25 cellular contexts compared by ENCODE assay signal in genomic region chrX:30689116-30689515, GRCh38. TPM values are rescaled to one million over a fixed set of nuclear protein-coding genes. Genes with fewer than 3 reads are reported as not detected.
DNase-seq lines count a peak whose midpoint lies in the region; ATAC-seq and TF ChIP-seq lines count a peak whose summit lies in the region.
"Had no signal": no experiment of that assay in that cellular context is flagged by ENCODE, and none has a peak within 500 bp of the region (broad histone marks: within the 10 kb centered on the region; RNA-seq: fewer than 3 reads in every experiment).

No MANE protein-coding gene starts in this region.

- no peak overlapping the region for H2BK120ac ChIP-seq in H9 (ENCODE audit: low read depth, low read length, poor library complexity, severe bottlenecking)

- intact Hi-C loops in right lobe of liver (cut with DNase I) = no loop called here
- intact Hi-C loops in activated CD4-positive, alpha-beta memory T cell treated with anti-CD3 and anti-CD28 coated beads for 36 hours (cut with micrococcal nuclease) = no loop called here

- peaks cover 5% of the 10 kb centered on the region; the same call in 1 of the 2 replicates for H3K4me1 ChIP-seq in H9 (ENCODE audit: insufficient read depth, low read length)
- peaks cover 14% of the 10 kb centered on the region for H3K4me1 ChIP-seq in MM.1S (ENCODE audit: low read length)
- peaks cover 0 to 13% (median 2%) of the 10 kb centered on the region in 4 donors for H3K4me1 ChIP-seq in right lobe of liver
- H3K4me1 ChIP-seq: BLaER1 treated with 17β-estradiol and CSF1 and Interleukin-3, amounts not matched to agents 10 nM and 100 nM had no signal

- in situ Hi-C loops in ACHN (cut with HindIII; ENCODE audit: low pct_ligation_motif_present, low pct_unique_long_range_greater_than_20kb, low sequenced_read_pairs) = no loop called here

- no peak overlapping the region for H4K91ac ChIP-seq in H9 (ENCODE audit: insufficient read length, low read depth, low read length)

- H3K79me1 ChIP-seq in H9 (ENCODE audit: insufficient read depth, low read depth, low read length, poor library complexity, severe bottlenecking) = no peaks in the 10 kb centered on the region

- no peak overlapping the region for H2BK12ac ChIP-seq in H9 (ENCODE audit: insufficient read length, low read depth, low read length)

- no peak overlapping the region for H2BK15ac ChIP-seq in H9 (ENCODE audit: low read depth, low read length)

- H2BK5ac ChIP-seq in H9 (ENCODE audit: insufficient read length, low read length) = no peak overlapping the region

- H3K23ac ChIP-seq in H9 (ENCODE audit: insufficient read length, low read depth, low read length) = no peak overlapping the region

- H3K4me3 ChIP-seq in MM.1S (ENCODE audit: low read length) (no peak overlapping the region), right lobe of liver (no peak overlapping the region)
- H3K4me3 ChIP-seq: BLaER1 treated with 17β-estradiol and CSF1 and Interleukin-3, amounts not matched to agents 10 nM and 100 nM; GM12878 had no signal

- H3K36me3 ChIP-seq in MM.1S (replicated peaks; ENCODE audit: insufficient read depth, low read length) (no peaks in the 10 kb centered on the region), right lobe of liver (no peaks in the 10 kb centered on the region)

- H3K56ac ChIP-seq in H9 (ENCODE audit: insufficient read length, low read depth, low read length) = no peak overlapping the region

- ATAC-seq in left lobe of liver (peak; percentile 48), right lobe of liver (peak in 3 of 4 donors; percentile 19 to 53 (median 52))
- ATAC-seq: GM12878 had no signal

- H3K18ac ChIP-seq in H9 (ENCODE audit: insufficient read length, low read depth, low read length) = no peak overlapping the region

- H3K4me3 Mint-ChIP-seq in H9 = no peak overlapping the region
- H3K4me3 Mint-ChIP-seq in activated CD4-positive, alpha-beta memory T cell treated with anti-CD3 and anti-CD28 coated beads for 36 hours = no peak overlapping the region
- H3K4me3 Mint-ChIP-seq: B cell; CD14-positive monocyte; CD4-positive, alpha-beta memory T cell; CD4-positive, CD25-positive, alpha-beta regulatory T cell; CD8-positive, alpha-beta memory T cell had no signal

- H3K9me2 ChIP-seq in MM.1S (replicated peaks; ENCODE audit: insufficient read depth, low read length) = no peaks in the 10 kb centered on the region

- H3K27me3 ChIP-seq in H9 (ENCODE audit: insufficient read depth, low read length) (no peaks in the 10 kb centered on the region), MM.1S (replicated peaks; ENCODE audit: insufficient read depth, low read length) (no peaks in the 10 kb centered on the region), right lobe of liver (no peaks in the 10 kb centered on the region)
- H3K27me3 ChIP-seq: BLaER1 treated with 17β-estradiol and CSF1 and Interleukin-3, amounts not matched to agents 10 nM and 100 nM had no signal

- no peaks in the 10 kb centered on the region for H3K23me2 ChIP-seq in H9 (ENCODE audit: insufficient read length, low read depth, low read length, poor library complexity, severe bottlenecking)

- H3F3A ChIP-seq in MM.1S (ENCODE audit: insufficient read depth, low read length) = no peaks in the 10 kb centered on the region

- peaks cover 1 to 4% (median 3%) of the 10 kb centered on the region in 3 experiments; a peak in 5 of 7 replicates for H3K36me3 Mint-ChIP-seq in H9 (ENCODE audit: insufficient read depth in 1 of 3, low read depth in 3 of 3)
- peaks cover 26% of the 10 kb centered on the region for H3K36me3 Mint-ChIP-seq in activated CD4-positive, alpha-beta memory T cell treated with anti-CD3 and anti-CD28 coated beads for 36 hours

- H3K27ac Mint-ChIP-seq in H9 = peak overlapping the region in 2 of 3 experiments; percentile 67 to 88; a peak in 2 of 7 replicates
- no peak overlapping the region for H3K27ac Mint-ChIP-seq in activated CD4-positive, alpha-beta memory T cell treated with anti-CD3 and anti-CD28 coated beads for 36 hours
- H3K27ac Mint-ChIP-seq: B cell; CD4-positive, CD25-positive, alpha-beta regulatory T cell; CD8-positive, alpha-beta memory T cell had no signal

- no peak overlapping the region for H2AFZ ChIP-seq in H9 (ENCODE audit: low read length)
- H2AFZ ChIP-seq in MM.1S (ENCODE audit: low read length) = no peak overlapping the region

- TF ChIP-seq POLR2A in right lobe of liver (IDR thresholded peaks at IDR 0.05) = peak; percentile 20

- H4K20me1 ChIP-seq in H9 (ENCODE audit: control insufficient read depth, insufficient read depth, insufficient read length) = no peaks in the 10 kb centered on the region
- no peaks in the 10 kb centered on the region for H4K20me1 ChIP-seq in MM.1S (ENCODE audit: insufficient read depth, low read length)

- no peak overlapping the region for H4K5ac ChIP-seq in H9 (ENCODE audit: insufficient read length, low read depth, low read length)

- H3K4ac ChIP-seq in H9 (ENCODE audit: low read depth, low read length) = no peak overlapping the region

- no peak overlapping the region for H2BK20ac ChIP-seq in H9 (ENCODE audit: low read depth, low read length, poor library complexity, severe bottlenecking)

- H3T11ph ChIP-seq in H9 (ENCODE audit: low read length) = no peak overlapping the region

- peaks cover 46 to 49% of the 10 kb centered on the region in 2 experiments for H3K4me1 Mint-ChIP-seq in H9
- H3K4me1 Mint-ChIP-seq in activated CD4-positive, alpha-beta memory T cell treated with anti-CD3 and anti-CD28 coated beads for 36 hours (ENCODE audit: low read depth) = no peaks in the 10 kb centered on the region
- H3K4me1 Mint-ChIP-seq: B cell; CD14-positive monocyte; CD4-positive, alpha-beta memory T cell; CD8-positive, alpha-beta memory T cell had no signal

- no peaks in the 10 kb centered on the region for H3K27me3 Mint-ChIP-seq in H9 (ENCODE audit: low read depth)
- no peaks in the 10 kb centered on the region for H3K27me3 Mint-ChIP-seq in activated CD4-positive, alpha-beta memory T cell treated with anti-CD3 and anti-CD28 coated beads for 36 hours
- H3K27me3 Mint-ChIP-seq: B cell; CD4-positive, alpha-beta memory T cell; CD4-positive, CD25-positive, alpha-beta regulatory T cell had no signal

- H3K9me3 Mint-ChIP-seq in H9 = peaks cover 5 to 51% of the 10 kb centered on the region in 2 experiments; a peak in 4 of 5 replicates
- H3K9me3 Mint-ChIP-seq in activated CD4-positive, alpha-beta memory T cell treated with anti-CD3 and anti-CD28 coated beads for 36 hours = no peaks in the 10 kb centered on the region
- H3K9me3 Mint-ChIP-seq: CD4-positive, alpha-beta memory T cell; CD8-positive, alpha-beta memory T cell had no signal

- no peak overlapping the region for H4K8ac ChIP-seq in H9 (replicated peaks; ENCODE audit: insufficient read length, low read depth, low read length)

- H3K4me2 ChIP-seq in H9 (ENCODE audit: insufficient read depth, insufficient read length, low read length) = no peak overlapping the region
- H3K4me2 ChIP-seq in MM.1S (ENCODE audit: low read depth, low read length) = 0 out of 2 replicates have a peak overlapping the region, but pooled peaks have one; percentile 6
- H3K4me2 ChIP-seq: BLaER1 treated with 17β-estradiol and CSF1 and Interleukin-3, amounts not matched to agents 10 nM and 100 nM had no signal

- no peak overlapping the region for H2AK5ac ChIP-seq in H9 (ENCODE audit: insufficient read length, low read length)

- DNase-seq in H9 (no peak), MM.1S (no peak), left lobe of liver (ENCODE audit: low spot score) (no peak), right lobe of liver (no peak), cortex of kidney (lab: John Stamatoyannopoulos, UW) (no peak), NCI-H446 (lab: John Stamatoyannopoulos, UW) (no peak), ACHN (no peak)
- no peak for DNase-seq in activated CD4-positive, alpha-beta memory T cell treated with anti-CD3 and anti-CD28 coated beads for 36 hours
- DNase-seq: 8988T; AML-193; CD4-positive, alpha-beta memory T cell; CD4-positive, CD25-positive, alpha-beta regulatory T cell; CD8-positive, alpha-beta memory T cell; COR-L47; DMS 273 treated with DMSO at 0.1 percent for 48 hours; DMS153; DMS53; DMS79; DND-41; EL; GDM1 had no signal

- no peak for TF ChIP-seq CTCF in H9 (conservative IDR thresholded peaks at IDR 0.05)
- TF ChIP-seq CTCF in MM.1S (IDR thresholded peaks at IDR 0.05; ENCODE audit: low read length) = no peak
- TF ChIP-seq CTCF in right lobe of liver (IDR thresholded peaks at IDR 0.05) = no peak

- no peak overlapping the region for H3K9ac ChIP-seq in H9 (ENCODE audit: extremely low read depth, insufficient read length, low read length)
- no peak overlapping the region for H3K9ac ChIP-seq in MM.1S (ENCODE audit: low read length)
- H3K9ac ChIP-seq: BLaER1 treated with 17β-estradiol and CSF1 and Interleukin-3, amounts not matched to agents 10 nM and 100 nM had no signal

- H3K14ac ChIP-seq in H9 (ENCODE audit: insufficient read depth, low read length) = no peak overlapping the region

- POLR2A ChIA-PET in activated CD4-positive, alpha-beta memory T cell treated with anti-CD3 and anti-CD28 coated beads for 36 hours (lab: Charles Lee) = no interaction called here

- no peaks in the 10 kb centered on the region for H3K9me3 ChIP-seq in H9 (ENCODE audit: control insufficient read depth, low read depth, low read length)
- no peaks in the 10 kb centered on the region for H3K9me3 ChIP-seq in MM.1S (replicated peaks; ENCODE audit: insufficient read depth, low read length)
- H3K9me3 ChIP-seq in right lobe of liver = no peaks in the 10 kb centered on the region
- H3K9me3 ChIP-seq: BLaER1 treated with 17β-estradiol and CSF1 and Interleukin-3, amounts not matched to agents 10 nM and 100 nM had no signal

- CTCF ChIA-PET in activated CD4-positive, alpha-beta memory T cell treated with anti-CD3 and anti-CD28 coated beads for 36 hours (lab: Charles Lee) = interaction anchor here (0.6 kb wide), 1 partner anchor 54 kb away, joined by 3 read pairs; no protein-coding TSS in a partner anchor

- no peaks in the 10 kb centered on the region for H3K79me2 ChIP-seq in H9 (ENCODE audit: insufficient read depth, low read length)
- H3K79me2 ChIP-seq in MM.1S (ENCODE audit: low read length) = no peaks in the 10 kb centered on the region

- H3K27ac ChIP-seq in H9 (ENCODE audit: insufficient read length, low read depth, low read length) (no peak overlapping the region), MM.1S (ENCODE audit: low read length) (no peak overlapping the region), right lobe of liver (peak overlapping the region in 1 of 3 donors; percentile 57)
- H3K27ac ChIP-seq: BLaER1 treated with 17β-estradiol and CSF1 and Interleukin-3, amounts not matched to agents 10 nM and 100 nM had no signal

RNA-seq across cellular contexts. Expression of gene GK, which starts 35.9 kb away (rescaled TPM):
- total RNA-seq in H9 (2021) (7.3 and 9.8 TPM in 2 replicates), left lobe of liver (32.9 TPM), right lobe of liver (100 to 1,000 TPM in 3 of 6 experiments, 10 to 100 TPM in 3; 23.6 to 121 (median 73.2) TPM)
- 100 to 1,000 TPM in 1 of 2 experiments, 10 to 100 TPM in 1; 95.2 to 100 TPM for total RNA-seq in activated CD4-positive, alpha-beta memory T cell treated with anti-CD3 and anti-CD28 coated beads for 36 hours
